Comparison of ENCODE assay signal across 8 cellular contexts in genomic region chr10:124565565-124566221, GRCh38.
A peak's percentile ranks its signal among the peaks of the same experiment; 100 is the strongest.
DNase-seq lines count a peak whose midpoint lies in the region; ATAC-seq and TF ChIP-seq lines count a peak whose summit lies in the region.

No MANE protein-coding gene starts in this region.

- DNase-seq in AG09309 (ENCODE audit: low read depth) (no peak), HuH-7 (ENCODE audit: low spot score) (peak; percentile 77), WERI-Rb-1 (peak; percentile 73), left colon (no peak), GF-D8 (lab: John Stamatoyannopoulos, UW) (no peak), islet precursor cell (no peak)
- no peak for DNase-seq in activated CD4-positive, CD25-positive, alpha-beta regulatory T cell (lab: John Stamatoyannopoulos, UW)

- H3K27ac ChIP-seq in WERI-Rb-1: no peak overlapping the region

- no peaks in the 10 kb centered on the region for H3K9me3 ChIP-seq in WERI-Rb-1 (ENCODE audit: severe bottlenecking)

- H3K36me3 ChIP-seq in WERI-Rb-1: no peaks in the 10 kb centered on the region

- ATAC-seq in left colon: peak; percentile 46
- no peak for ATAC-seq in HG03025 (IDR thresholded peaks at IDR 0.05; ENCODE audit: low FRiP score, unreplicated experiment)

- intact Hi-C loops in left colon (cut with DNase I, micrococcal nuclease): no loop called here

- H3K4me3 ChIP-seq in AG09309 (ENCODE audit: control insufficient read depth, low read depth, low read length) (no peak overlapping the region), WERI-Rb-1 (ENCODE audit: low read depth, low read length) (no peak overlapping the region)

- no peaks in the 10 kb centered on the region for H3K27me3 ChIP-seq in WERI-Rb-1 (ENCODE audit: insufficient read depth, low read depth, severe bottlenecking)

- peak; percentile 33 for TF ChIP-seq CTCF in AG09309 (IDR thresholded peaks at IDR 0.05; ENCODE audit: control insufficient read depth, insufficient read depth, low read depth, low read length, missing control alignments)
- peak; percentile 91 for TF ChIP-seq CTCF in WERI-Rb-1 (IDR thresholded peaks at IDR 0.05; ENCODE audit: low read depth, low read length)

Comparison
In these comparisons a context has a peak if more than half of its experiments do, and no peak if none do; other contexts are left out.
1. DNase-seq: peak in HuH-7 (single experiment) and WERI-Rb-1 (single experiment); none in AG09309 (single experiment), left colon (0 of 2), GF-D8 (single experiment), activated CD4-positive, CD25-positive, alpha-beta regulatory T cell (0 of 4) and islet precursor cell (single experiment).